Comparison of ENCODE assay signal across 15 cellular contexts in the genomic region with DNA sequence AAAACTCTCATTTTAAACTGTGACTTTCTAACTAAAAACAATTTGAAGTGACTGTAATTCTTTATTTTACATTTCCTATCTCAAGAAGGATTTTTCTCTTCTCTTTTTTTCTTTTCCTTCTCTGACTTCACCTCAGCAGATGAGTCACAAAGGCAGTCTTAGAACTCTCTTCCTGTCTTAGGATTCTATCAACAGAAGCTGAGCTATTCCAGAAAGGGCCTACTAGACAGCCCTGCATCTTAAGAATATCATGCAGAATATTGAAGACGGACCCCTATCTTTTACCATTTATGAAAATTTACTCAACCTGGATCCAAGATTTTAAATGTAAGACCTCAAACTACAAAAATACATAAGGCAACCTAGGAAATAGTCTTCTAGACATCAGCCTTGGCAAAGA.
A peak's percentile ranks its signal among the peaks of the same experiment; 100 is the strongest.
DNase-seq lines count a peak whose midpoint lies in the region; ATAC-seq and TF ChIP-seq lines count a peak whose summit lies in the region.
"Had no signal": no experiment of that assay in that cellular context is flagged by ENCODE, and none has a peak within 500 bp of the region (broad histone marks: within the 10 kb centered on the region; RNA-seq: fewer than 3 reads in every experiment).

No MANE protein-coding gene starts in this region.

- TF ChIP-seq CTCF in IMR-90 (conservative IDR thresholded peaks at IDR 0.05; ENCODE audit: low read depth, low read length) = no peak
- no peak for TF ChIP-seq CTCF in heart right ventricle (IDR thresholded peaks at IDR 0.05)

- no peak overlapping the region for H2AK5ac ChIP-seq in IMR-90 (ENCODE audit: low read depth, low read length)

- 0 out of 2 replicates have a peak, but pooled peaks cover 2% of the 10 kb centered on the region for H3K4me1 ChIP-seq in IMR-90 (ENCODE audit: control insufficient read depth, insufficient read depth, low read length)
- no peaks in the 10 kb centered on the region for H3K4me1 ChIP-seq in heart right ventricle
- H3K4me1 ChIP-seq: ascending aorta had no signal

- no CpG with 5 or more reads among the region's 1 CpG for WGBS in IMR-90 (ENCODE audit: extremely low coverage in 2 of 2, insufficient read length in 1 of 2), 2 experiments
- 79 to 83% methylated on average over 1 of the region's 1 CpG for WGBS in heart right ventricle, 2 donors

- H4K91ac ChIP-seq in IMR-90 (ENCODE audit: insufficient read depth, low read depth, low read length) = no peak overlapping the region

- dilution Hi-C loops in IMR-90 (cut with HindIII; ENCODE audit: low sequenced_read_pairs, unreplicated experiment) = no loop called here

- no peak overlapping the region for H3K9ac ChIP-seq in IMR-90 (ENCODE audit: low read depth, low read length)
- H3K9ac ChIP-seq: BLaER1 treated with 17β-estradiol and CSF1 and Interleukin-3, amounts not matched to agents 10 nM and 100 nM had no signal

- peak overlapping the region; percentile 43 for H2BK5ac ChIP-seq in IMR-90 (ENCODE audit: low read depth, low read length, poor library complexity, severe bottlenecking)

- intact Hi-C loops in IMR-90 (cut with micrococcal nuclease) (loop anchor here (5.0 to 10.0 kb wide), 2 partner anchors 160 to 668 kb away; no protein-coding TSS in a partner anchor), heart right ventricle (cut with DNase I) (no loop called here)

- no peaks in the 10 kb centered on the region for H3K9me1 ChIP-seq in IMR-90 (ENCODE audit: insufficient read depth, low read length)

- no peak overlapping the region for H3K27ac ChIP-seq in IMR-90 (ENCODE audit: insufficient read depth, low read length)
- no peak overlapping the region for H3K27ac ChIP-seq in heart right ventricle
- H3K27ac ChIP-seq: ascending aorta had no signal

- DNase-seq in AG20443 (ENCODE audit: low spot score) (peak; percentile 19), IMR-90 (peak; percentile 81), astrocyte of the hippocampus (ENCODE audit: low read depth, low spot score) (peak; percentile 67), kidney glomerular epithelial cell (lab: John Stamatoyannopoulos, UW) (peak; percentile 52), heart right ventricle (no peak), NCI-H1930 (lab: John Stamatoyannopoulos, UW) (no peak)
- DNase-seq: NCI-H1092 treated with DMSO at 0.1 percent for 48 hours; NCI-H510A; SIG-M5; stimulated activated CD4-positive, alpha-beta T cell treated with anti-CD3 and anti-CD28 coated beads, Interleukin-4, amount 100 ng/mL, for 1 hour; stimulated activated naive B cell treated with anti-CD40 and anti-IgM and Interleukin-4, amounts not matched to agents 10 μg/mL and 1 μg/mL and 100 μg/mL, for 72 hours had no signal

- CTCF ChIA-PET in IMR-90 (lab: Yijun Ruan, JAX) = no interaction called here

- POLR2A ChIA-PET in IMR-90 (lab: Charles Lee; ENCODE audit: unreplicated experiment) = no interaction called here

- H3K4ac ChIP-seq in IMR-90 (ENCODE audit: low read depth, low read length) = no peak overlapping the region

- no peak overlapping the region for H3K56ac ChIP-seq in IMR-90 (ENCODE audit: extremely low read depth, insufficient read depth, low read length)

- no peak overlapping the region for H2BK15ac ChIP-seq in IMR-90 (ENCODE audit: low read depth, low read length)

- BruUV-seq in IMR-90 (replicated peaks; lab: Mats Ljungman, UMichigan) = no TSS peak

- no peak overlapping the region for H3K18ac ChIP-seq in IMR-90 (ENCODE audit: low read depth, low read length)

- no peak overlapping the region for H2AK9ac ChIP-seq in IMR-90 (replicated peaks; ENCODE audit: low read depth, low read length, poor library complexity)

- no peaks in the 10 kb centered on the region for H4K20me1 ChIP-seq in IMR-90 (ENCODE audit: insufficient read depth, low read length)
- H4K20me1 ChIP-seq: BLaER1 treated with 17β-estradiol and CSF1 and Interleukin-3, amounts not matched to agents 10 nM and 100 nM had no signal

- no peak overlapping the region for H4K5ac ChIP-seq in IMR-90 (ENCODE audit: low read depth, low read length)

- H2BK120ac ChIP-seq in IMR-90 (ENCODE audit: low read depth, low read length) = no peak overlapping the region

- H3K27me3 ChIP-seq in IMR-90 (ENCODE audit: control insufficient read depth, insufficient read depth, low read length) (no peaks in the 10 kb centered on the region), heart right ventricle (no peaks in the 10 kb centered on the region)
- H3K27me3 ChIP-seq: ascending aorta; BLaER1 treated with 17β-estradiol and CSF1 and Interleukin-3, amounts not matched to agents 10 nM and 100 nM had no signal

- H3K79me1 ChIP-seq in IMR-90 (ENCODE audit: low read depth in 1 of 2, low read length in 2 of 2) = no peaks in the 10 kb centered on the region

- H3K4me3 ChIP-seq in IMR-90 (ENCODE audit: insufficient read depth, low read depth, low read length) (no peak overlapping the region), heart right ventricle (no peak overlapping the region)
- H3K4me3 ChIP-seq: ascending aorta; BLaER1 treated with 17β-estradiol and CSF1 and Interleukin-3, amounts not matched to agents 10 nM and 100 nM had no signal

- H4K8ac ChIP-seq in IMR-90 (ENCODE audit: low read depth in 2 of 2, low read length in 2 of 2) = no peak overlapping the region

- H2BK20ac ChIP-seq in IMR-90 (ENCODE audit: low read depth, low read length) = no peak overlapping the region

- H3K14ac ChIP-seq in IMR-90 (replicated peaks; ENCODE audit: low read depth, low read length) = no peak overlapping the region

- no peak overlapping the region; the same call in 1 of the 2 replicates for H3K4me2 ChIP-seq in IMR-90 (ENCODE audit: low read depth, low read length)

- H3K36me3 ChIP-seq in IMR-90 (ENCODE audit: control insufficient read depth, insufficient read depth, low read length) (no peaks in the 10 kb centered on the region), heart right ventricle (no peaks in the 10 kb centered on the region)
- H3K36me3 ChIP-seq: ascending aorta; BLaER1 treated with 17β-estradiol and CSF1 and Interleukin-3, amounts not matched to agents 10 nM and 100 nM had no signal

- H3K23ac ChIP-seq in IMR-90 (ENCODE audit: low read depth, low read length) = no peak overlapping the region

- peak; percentile 88 for ATAC-seq in IMR-90 (ENCODE audit: low read depth)
- no peak for ATAC-seq in heart right ventricle
- no peak for ATAC-seq in GM18858 (IDR thresholded peaks at IDR 0.05; ENCODE audit: unreplicated experiment)
- no peak for ATAC-seq in HG03354 (IDR thresholded peaks at IDR 0.05; ENCODE audit: poor library complexity, severe bottlenecking, unreplicated experiment)
- ATAC-seq: stimulated activated naive B cell treated with anti-CD40 and anti-IgM and Interleukin-4, amounts not matched to agents 10 μg/mL and 1 μg/mL and 100 μg/mL, for 72 hours had no signal

- no peak for TF ChIP-seq RAD21 in IMR-90 (IDR thresholded peaks at IDR 0.05; ENCODE audit: low read length)

- in situ Hi-C loops in IMR-90 (cut with MboI; ENCODE audit: low sequenced_read_pairs) = no loop called here

- no peak overlapping the region for H2AFZ ChIP-seq in IMR-90 (replicated peaks; ENCODE audit: low read length, poor library complexity)

- H3K9me3 ChIP-seq in IMR-90 (ENCODE audit: control insufficient read depth, insufficient read depth, low read length) = peaks cover 2% of the 10 kb centered on the region; the same call in 1 of the 2 replicates
- peaks cover 0 to 11% (median 0%) of the 10 kb centered on the region in 11 donors for H3K9me3 ChIP-seq in heart right ventricle

- TF ChIP-seq POLR2A in IMR-90 (IDR thresholded peaks at IDR 0.05; ENCODE audit: low read depth, low read length) = no peak

TF ChIP-seq in IMR-90, 13 proteins besides CTCF, POLR2A, EP300 and RAD21:
- TF ChIP-seq FOS (IDR thresholded peaks at IDR 0.05; ENCODE audit: low read depth, low read length) = peak; percentile 15; the same call in 1 of the 2 replicates
- TF ChIP-seq MAFK (IDR thresholded peaks at IDR 0.05; ENCODE audit: low read depth, low read length) = no peak
- no peak for TF ChIP-seq CHD1 (IDR thresholded peaks at IDR 0.05; ENCODE audit: low read depth, low read length)

Comparison
In these comparisons a context has a peak if more than half of its experiments do, and no peak if none do; other contexts are left out.
1. DNase-seq: peak in AG20443 (single experiment), IMR-90 (single experiment), astrocyte of the hippocampus (single experiment) and kidney glomerular epithelial cell (single experiment); none in heart right ventricle (0 of 2) and NCI-H1930 (0 of 2).